Comparison of ENCODE assay signal across 20 cellular contexts in the genomic region with DNA sequence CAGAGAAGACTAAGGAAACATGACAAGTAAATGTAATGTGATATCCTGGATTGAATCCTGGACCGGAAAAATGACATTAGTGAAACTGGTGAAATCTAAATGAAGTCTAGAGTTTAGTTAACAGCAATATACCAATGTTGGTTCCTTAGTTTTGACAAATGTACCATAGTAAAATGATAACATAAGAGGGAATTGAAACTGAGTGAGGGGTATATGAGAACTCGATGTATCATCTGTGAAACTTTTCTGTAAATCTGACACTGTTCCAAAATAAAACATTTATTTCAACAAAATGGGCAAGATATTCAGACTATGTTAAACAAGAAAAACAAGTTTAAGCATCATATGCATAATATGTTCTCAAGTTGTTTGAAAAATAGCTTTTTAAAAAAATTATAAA.
"Had no signal": no experiment of that assay in that cellular context is flagged by ENCODE, and none has a peak within 500 bp of the region (broad histone marks: within the 10 kb centered on the region; RNA-seq: fewer than 3 reads in every experiment).

No MANE protein-coding gene starts in this region.

- H3K4me3 Mint-ChIP-seq: mesothelial cell of epicardium; natural killer cell treated with Interleukin-12 subunit alpha and Interleukin-12 subunit beta and Interleukin-15 and Interleukin-18, amount 100 ng/mL, for 72 hours; neural crest cell; stimulated activated naive CD8-positive, alpha-beta T cell treated with anti-CD3 and anti-CD28 coated beads, Interleukin-15, amount 100 ng/mL, for 72 hours had no signal

- DNase-seq: dorsolateral prefrontal cortex; effector CD4-positive, alpha-beta T cell; head of caudate nucleus; mesenchymal stem cell; mucosa of descending colon; naive B cell; pancreas; right lobe of liver; small intestine; stimulated activated CD4-positive, alpha-beta T cell treated with anti-CD3 and anti-CD28 coated beads, Interleukin-15, amount 100 ng/mL, for 24 hours; stimulated activated CD4-positive, alpha-beta T cell treated with anti-CD3 and anti-CD28 coated beads, Interleukin-2, amount 100 ng/mL, for 48 hours; stimulated activated naive CD4-positive, alpha-beta T cell; stimulated activated naive CD8-positive, alpha-beta T cell treated with anti-CD3 and anti-CD28 coated beads, Interleukin-15, amount 100 ng/mL, for 72 hours; transverse colon; upper lobe of right lung; uterus had no signal

- H3K9me3 Mint-ChIP-seq: mesothelial cell of epicardium; naive B cell; natural killer cell treated with Interleukin-12 subunit alpha and Interleukin-12 subunit beta and Interleukin-15 and Interleukin-18, amount 100 ng/mL, for 72 hours; neural crest cell; stimulated activated naive CD8-positive, alpha-beta T cell treated with anti-CD3 and anti-CD28 coated beads, Interleukin-15, amount 100 ng/mL, for 72 hours had no signal

- H3K27me3 Mint-ChIP-seq: naive B cell; natural killer cell treated with Interleukin-12 subunit alpha and Interleukin-12 subunit beta and Interleukin-15 and Interleukin-18, amount 100 ng/mL, for 72 hours; stimulated activated naive CD8-positive, alpha-beta T cell treated with anti-CD3 and anti-CD28 coated beads, Interleukin-15, amount 100 ng/mL, for 72 hours had no signal

- ATAC-seq: left lobe of liver; mucosa of descending colon; natural killer cell treated with Interleukin-12 subunit alpha and Interleukin-12 subunit beta and Interleukin-15 and Interleukin-18, amount 100 ng/mL, for 72 hours; pancreas; right lobe of liver; stimulated activated naive CD8-positive, alpha-beta T cell treated with anti-CD3 and anti-CD28 coated beads, Interleukin-15, amount 100 ng/mL, for 72 hours; upper lobe of right lung had no signal

- H3K27ac Mint-ChIP-seq: mesothelial cell of epicardium; natural killer cell treated with Interleukin-12 subunit alpha and Interleukin-12 subunit beta and Interleukin-15 and Interleukin-18, amount 100 ng/mL, for 72 hours; stimulated activated naive CD8-positive, alpha-beta T cell treated with anti-CD3 and anti-CD28 coated beads, Interleukin-15, amount 100 ng/mL, for 72 hours had no signal
